ENCODE assay signal across 1 cellular context in the genomic region with DNA sequence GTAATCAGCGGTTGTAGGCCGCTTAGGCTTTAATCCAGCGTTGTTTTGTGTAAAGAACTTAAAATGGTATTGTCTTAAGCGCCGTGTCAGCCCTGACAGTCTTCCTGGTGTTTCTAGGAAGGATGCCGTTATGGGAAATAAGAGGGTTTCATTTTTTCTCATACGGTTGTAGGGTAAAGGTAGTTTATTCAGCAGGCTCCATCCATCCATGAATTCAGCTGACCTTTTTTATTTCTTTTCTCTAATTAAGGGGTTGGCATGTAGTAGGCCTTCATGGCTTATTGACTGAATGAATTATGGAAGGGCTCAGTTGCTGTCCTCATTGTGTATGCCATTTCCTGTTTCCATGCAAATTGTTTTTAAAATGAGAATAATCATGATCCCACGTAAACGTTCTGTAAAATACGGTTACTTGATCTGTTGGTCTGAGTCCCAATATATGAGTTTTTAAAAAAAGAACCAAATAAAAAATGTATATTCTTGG.
TF ChIP-seq lines count a peak whose summit lies in the region.

No MANE protein-coding gene starts in this region.

TF ChIP-seq in HCT116, 20 proteins besides CTCF, POLR2A, EP300 and RAD21 (continued from another document):
- TF ChIP-seq, protein P1, sequence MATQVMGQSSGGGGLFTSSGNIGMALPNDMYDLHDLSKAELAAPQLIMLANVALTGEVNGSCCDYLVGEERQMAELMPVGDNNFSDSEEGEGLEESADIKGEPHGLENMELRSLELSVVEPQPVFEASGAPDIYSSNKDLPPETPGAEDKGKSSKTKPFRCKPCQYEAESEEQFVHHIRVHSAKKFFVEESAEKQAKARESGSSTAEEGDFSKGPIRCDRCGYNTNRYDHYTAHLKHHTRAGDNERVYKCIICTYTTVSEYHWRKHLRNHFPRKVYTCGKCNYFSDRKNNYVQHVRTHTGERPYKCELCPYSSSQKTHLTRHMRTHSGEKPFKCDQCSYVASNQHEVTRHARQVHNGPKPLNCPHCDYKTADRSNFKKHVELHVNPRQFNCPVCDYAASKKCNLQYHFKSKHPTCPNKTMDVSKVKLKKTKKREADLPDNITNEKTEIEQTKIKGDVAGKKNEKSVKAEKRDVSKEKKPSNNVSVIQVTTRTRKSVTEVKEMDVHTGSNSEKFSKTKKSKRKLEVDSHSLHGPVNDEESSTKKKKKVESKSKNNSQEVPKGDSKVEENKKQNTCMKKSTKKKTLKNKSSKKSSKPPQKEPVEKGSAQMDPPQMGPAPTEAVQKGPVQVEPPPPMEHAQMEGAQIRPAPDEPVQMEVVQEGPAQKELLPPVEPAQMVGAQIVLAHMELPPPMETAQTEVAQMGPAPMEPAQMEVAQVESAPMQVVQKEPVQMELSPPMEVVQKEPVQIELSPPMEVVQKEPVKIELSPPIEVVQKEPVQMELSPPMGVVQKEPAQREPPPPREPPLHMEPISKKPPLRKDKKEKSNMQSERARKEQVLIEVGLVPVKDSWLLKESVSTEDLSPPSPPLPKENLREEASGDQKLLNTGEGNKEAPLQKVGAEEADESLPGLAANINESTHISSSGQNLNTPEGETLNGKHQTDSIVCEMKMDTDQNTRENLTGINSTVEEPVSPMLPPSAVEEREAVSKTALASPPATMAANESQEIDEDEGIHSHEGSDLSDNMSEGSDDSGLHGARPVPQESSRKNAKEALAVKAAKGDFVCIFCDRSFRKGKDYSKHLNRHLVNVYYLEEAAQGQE (IDR thresholded peaks at IDR 0.05; ENCODE audit: low read depth), result no peak
- TF ChIP-seq EZH2 (IDR thresholded peaks at IDR 0.05), result no peak
- TF ChIP-seq CBX3 (IDR thresholded peaks at IDR 0.05; ENCODE audit: low read depth), result no peak
TF ChIP-seq in HCT116: peak in this region for 2.
